Comparison of ENCODE assay signal across 9 cellular contexts in the genomic region with DNA sequence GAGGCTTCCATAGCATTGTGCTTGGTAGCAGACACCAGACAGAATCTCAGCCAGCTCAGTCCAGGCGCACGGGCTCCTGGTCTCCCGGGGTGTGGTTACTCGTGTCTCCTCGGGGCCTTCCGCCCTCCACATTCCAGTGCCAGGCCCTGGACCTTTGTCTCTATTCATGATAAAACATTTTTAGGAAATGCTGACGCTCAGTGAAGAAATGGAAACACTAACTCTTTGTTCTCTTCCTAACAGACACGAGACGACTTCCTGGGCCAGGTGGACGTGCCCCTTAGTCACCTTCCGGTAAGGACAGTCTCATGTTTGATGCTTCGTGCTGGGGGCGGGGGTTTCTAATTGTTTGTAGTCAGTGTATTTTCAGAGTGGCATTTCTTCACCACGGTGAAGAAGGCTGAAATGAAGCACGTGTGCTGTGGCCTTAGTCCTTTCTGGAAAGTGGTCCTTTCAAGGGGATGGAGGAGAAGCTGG.
DNase-seq lines count a peak whose midpoint lies in the region; ATAC-seq, FAIRE-seq and TF ChIP-seq lines count a peak whose summit lies in the region.
"Had no signal": no experiment of that assay in that cellular context is flagged by ENCODE, and none has a peak within 500 bp of the region (broad histone marks: within the 10 kb centered on the region; RNA-seq: fewer than 3 reads in every experiment).

No MANE protein-coding gene starts in this region.

- H3K27me3 ChIP-seq in bronchial epithelial cell (ENCODE audit: control insufficient read depth, insufficient read depth, low read length) (no peaks in the 10 kb centered on the region), left lung (no peaks in the 10 kb centered on the region), subcutaneous abdominal adipose tissue (ENCODE audit: control insufficient read depth in 5 of 5, insufficient read depth in 4 of 5, low read length in 5 of 5) (no peaks in the 10 kb centered on the region)

- H3K27ac ChIP-seq in left lung (peak overlapping the region; percentile 51 to 75), subcutaneous abdominal adipose tissue (ENCODE audit: low read depth, low read length) (peak overlapping the region; percentile 82)

- H3K9ac ChIP-seq in subcutaneous abdominal adipose tissue (ENCODE audit: low read length in 5 of 5): peak overlapping the region in 1 of 5 donors; percentile 22

- peak; percentile 47 for FAIRE-seq in bronchial epithelial cell (lab: Jason Lieb, UNC)
- FAIRE-seq: K562 had no signal

- H3K4me3 ChIP-seq in bronchial epithelial cell (ENCODE audit: low read depth, low read length): no peak overlapping the region
- H3K4me3 ChIP-seq in left lung: no peak overlapping the region
- H3K4me3 ChIP-seq in subcutaneous abdominal adipose tissue (ENCODE audit: low read depth in 1 of 5, low read length in 5 of 5): no peak overlapping the region
- H3K4me3 ChIP-seq: K562 had no signal

- H3K9me3 ChIP-seq in left lung (no peaks in the 10 kb centered on the region), subcutaneous abdominal adipose tissue (ENCODE audit: control insufficient read depth in 5 of 5, low read length in 5 of 5) (no peaks in the 10 kb centered on the region)

- H3K4me1 ChIP-seq in left lung (peaks cover 29 to 47% of the 10 kb centered on the region in 2 donors), subcutaneous abdominal adipose tissue (ENCODE audit: control insufficient read depth in 5 of 5, insufficient read depth in 5 of 5, low read length in 5 of 5) (peaks cover 4 to 37% (median 24%) of the 10 kb centered on the region in 5 donors)

- intact Hi-C loops in left lung (cut with DNase I): no loop called here

- peak; percentile 98 for DNase-seq in HT1080 (ENCODE audit: low read depth)
- DNase-seq in bronchial epithelial cell (ENCODE audit: low read depth): peak; percentile 48
- no peak for DNase-seq in left lung
- no peak for DNase-seq in omental fat pad (ENCODE audit: low spot score)
- DNase-seq in ACHN: no peak

- TF ChIP-seq CTCF in bronchial epithelial cell (IDR thresholded peaks at IDR 0.05; ENCODE audit: insufficient read depth, low read length, severe bottlenecking): no peak
- no peak for TF ChIP-seq CTCF in left lung (IDR thresholded peaks at IDR 0.05)
- TF ChIP-seq CTCF in omental fat pad (IDR thresholded peaks at IDR 0.05): no peak

- peaks cover 4% of the 10 kb centered on the region for H3K36me3 ChIP-seq in bronchial epithelial cell (ENCODE audit: control insufficient read depth, insufficient read depth, low read length)
- no peaks in the 10 kb centered on the region for H3K36me3 ChIP-seq in left lung
- no peaks in the 10 kb centered on the region for H3K36me3 ChIP-seq in subcutaneous abdominal adipose tissue (ENCODE audit: control insufficient read depth in 5 of 5, insufficient read depth in 5 of 5, low read length in 5 of 5)

- ATAC-seq in left lung (peak; percentile 2), GM18517 (IDR thresholded peaks at IDR 0.05; ENCODE audit: unreplicated experiment) (no peak), omental fat pad (ENCODE audit: low FRiP score) (no peak), GM21526 (IDR thresholded peaks at IDR 0.05; ENCODE audit: low FRiP score, unreplicated experiment) (no peak)
- ATAC-seq: K562 had no signal

- in situ Hi-C loops in ACHN (cut with HindIII; ENCODE audit: low pct_ligation_motif_present, low pct_unique_long_range_greater_than_20kb, low sequenced_read_pairs): no loop called here

Comparison
In these comparisons a context has a peak if more than half of its experiments do, and no peak if none do; other contexts are left out.
1. DNase-seq: peak in HT1080 (single experiment) and bronchial epithelial cell (single experiment); none in left lung (0 of 2), omental fat pad (single experiment) and ACHN (single experiment).